Comparison of ENCODE assay signal across 23 cellular contexts in the genomic region with DNA sequence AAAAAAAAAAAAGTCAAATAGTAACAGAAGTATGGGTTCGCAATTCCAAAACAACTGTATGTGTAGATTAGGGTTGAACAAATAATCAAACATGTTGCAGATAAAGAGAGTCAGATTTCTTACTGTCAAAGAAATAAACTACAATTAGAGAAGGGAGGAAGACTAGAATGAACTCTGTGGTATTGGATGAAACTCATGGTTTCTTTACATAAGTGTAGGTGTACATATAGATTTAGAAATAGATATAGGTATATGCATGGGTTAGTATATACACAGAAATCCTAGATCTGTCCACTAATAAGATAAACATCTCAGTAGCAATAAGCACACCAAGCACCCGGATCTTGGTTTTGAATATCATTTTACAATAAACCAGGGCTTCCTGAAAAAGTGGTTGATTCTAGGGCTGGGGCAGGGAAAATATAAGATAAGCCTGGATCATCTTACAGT.
"Had no signal": no experiment of that assay in that cellular context is flagged by ENCODE, and none has a peak within 500 bp of the region (broad histone marks: within the 10 kb centered on the region; RNA-seq: fewer than 3 reads in every experiment).

No MANE protein-coding gene starts in this region.

- H3K9me3 Mint-ChIP-seq: effector memory CD8-positive, alpha-beta T cell; memory B cell; natural killer cell; stimulated activated naive B cell treated with anti-CD40 and anti-IgM and Interleukin-4, amounts not matched to agents 10 μg/mL and 1 μg/mL and 100 μg/mL, for 72 hours; stimulated activated naive CD8-positive, alpha-beta T cell treated with anti-CD3 and anti-CD28 coated beads, Interleukin-15, Interleukin-2, amounts not matched to agents 100 ng/mL and 50 ng/mL, for 24 hours had no signal

- H3K4me1 ChIP-seq: esophagus squamous epithelium, right lobe of liver, upper lobe of left lung had no signal

- H3K27ac ChIP-seq: coronary artery, esophagus squamous epithelium, neutrophil, parathyroid adenoma, right lobe of liver, thoracic aorta, tibial nerve, upper lobe of left lung had no signal

- H3K27me3 ChIP-seq: esophagus squamous epithelium, neutrophil, right lobe of liver, tibial nerve, upper lobe of left lung had no signal

- H3K27ac Mint-ChIP-seq: effector memory CD8-positive, alpha-beta T cell; memory B cell; natural killer cell; progenitor cell of endocrine pancreas; stimulated activated naive B cell treated with anti-CD40 and anti-IgM and Interleukin-4, amounts not matched to agents 10 μg/mL and 1 μg/mL and 100 μg/mL, for 72 hours; stimulated activated naive CD8-positive, alpha-beta T cell treated with anti-CD3 and anti-CD28 coated beads, Interleukin-15, Interleukin-2, amounts not matched to agents 100 ng/mL and 50 ng/mL, for 24 hours had no signal

- H3K4me3 Mint-ChIP-seq: effector memory CD8-positive, alpha-beta T cell; memory B cell; natural killer cell; neural crest cell; stimulated activated naive B cell treated with anti-CD40 and anti-IgM and Interleukin-4, amounts not matched to agents 10 μg/mL and 1 μg/mL and 100 μg/mL, for 72 hours; stimulated activated naive CD8-positive, alpha-beta T cell treated with anti-CD3 and anti-CD28 coated beads, Interleukin-15, Interleukin-2, amounts not matched to agents 100 ng/mL and 50 ng/mL, for 24 hours had no signal

- H3K36me3 ChIP-seq: esophagus squamous epithelium, neutrophil, right lobe of liver, thoracic aorta, tibial nerve, upper lobe of left lung had no signal

- H3K9me3 ChIP-seq: esophagus squamous epithelium, neutrophil, right lobe of liver, thoracic aorta, tibial nerve, upper lobe of left lung had no signal

- DNase-seq: effector memory CD8-positive, alpha-beta T cell; erythroblast; esophagus squamous epithelium; foreskin melanocyte; kidney; natural killer cell; right lobe of liver; small intestine; stimulated activated CD4-positive, alpha-beta T cell treated with anti-CD3 and anti-CD28 coated beads, Interleukin-15, amount 100 ng/mL, for 24 hours; stimulated activated CD4-positive, alpha-beta T cell treated with anti-CD3 and anti-CD28 coated beads, Interleukin-2, amount 100 ng/mL, for 48 hours; stimulated activated naive B cell treated with anti-CD40 and anti-IgM and Interleukin-4, amounts not matched to agents 10 μg/mL and 1 μg/mL and 100 μg/mL, for 72 hours; upper lobe of left lung had no signal

- ATAC-seq: effector memory CD8-positive, alpha-beta T cell; left lobe of liver; natural killer cell; right lobe of liver; stimulated activated naive B cell treated with anti-CD40 and anti-IgM and Interleukin-4, amounts not matched to agents 10 μg/mL and 1 μg/mL and 100 μg/mL, for 72 hours had no signal

- H2AFZ ChIP-seq: parathyroid adenoma had no signal

- H3K36me3 Mint-ChIP-seq: natural killer cell had no signal

- H3K4me3 ChIP-seq: coronary artery, esophagus squamous epithelium, lung, right lobe of liver, thoracic aorta, tibial nerve, upper lobe of left lung had no signal

- H3K27me3 Mint-ChIP-seq: effector memory CD8-positive, alpha-beta T cell; memory B cell; progenitor cell of endocrine pancreas; stimulated activated naive B cell treated with anti-CD40 and anti-IgM and Interleukin-4, amounts not matched to agents 10 μg/mL and 1 μg/mL and 100 μg/mL, for 72 hours; stimulated activated naive CD8-positive, alpha-beta T cell treated with anti-CD3 and anti-CD28 coated beads, Interleukin-15, Interleukin-2, amounts not matched to agents 100 ng/mL and 50 ng/mL, for 24 hours had no signal

- H3K4me1 Mint-ChIP-seq: neural crest cell had no signal

- H3K9ac ChIP-seq: parathyroid adenoma had no signal
